10 cellular contexts compared by ENCODE assay signal in genomic region chr14:69133206-69134125, GRCh38. TPM values are rescaled to one million over a fixed set of nuclear protein-coding genes. Genes with fewer than 3 reads are reported as not detected.
DNase-seq lines count a peak whose midpoint lies in the region; ATAC-seq and TF ChIP-seq lines count a peak whose summit lies in the region.
"Had no signal": no experiment of that assay in that cellular context is flagged by ENCODE, and none has a peak within 500 bp of the region (broad histone marks: within the 10 kb centered on the region; RNA-seq: fewer than 3 reads in every experiment).

No MANE protein-coding gene starts in this region.

- peak; percentile 94 for ATAC-seq in body of pancreas
- ATAC-seq in GM18909 (IDR thresholded peaks at IDR 0.05; ENCODE audit: poor library complexity, unreplicated experiment) = no peak
- ATAC-seq in GM21381 (IDR thresholded peaks at IDR 0.05; ENCODE audit: unreplicated experiment) = no peak

- WGBS in body of pancreas, 2 donors = 5 to 12% methylated on average over 3 of the region's 3 CpGs
- WGBS in mesodermal cell (ENCODE audit: insufficient coverage in 2 of 2), 2 experiments = 83 to 100% methylated on average over 1 of the region's 3 CpGs

- DNase-seq in Caco-2 = peak in 1 of 2 experiments; percentile 6
- peak; percentile 25 for DNase-seq in MG63
- DNase-seq in body of pancreas = peak; percentile 44 to 73 (median 47)
- no peak for DNase-seq in T-helper 2 cell
- no peak for DNase-seq in HAP-1 (ENCODE audit: low spot score in 2 of 2)
- DNase-seq: glutamatergic neuron; stimulated activated CD8-positive, alpha-beta memory T cell treated with anti-CD3 and anti-CD28 coated beads, Interleukin-4, amount 100 ng/mL, for 48 hours had no signal

- peak overlapping the region in 3 of 4 donors; percentile 34 to 69 (median 58) for H3K27ac ChIP-seq in body of pancreas
- peak overlapping the region; percentile 64 for H3K27ac ChIP-seq in mesodermal cell (ENCODE audit: low read depth, low read length, severe bottlenecking)

- no peaks in the 10 kb centered on the region for H3K9me3 Mint-ChIP-seq in Caco-2 (ENCODE audit: unreplicated experiment)

- BruUV-seq in Caco-2 (replicated peaks; lab: Mats Ljungman, UMichigan) = no TSS peak

- H3K9me3 ChIP-seq in Caco-2 = no peaks in the 10 kb centered on the region
- H3K9me3 ChIP-seq in MG63 = no peaks in the 10 kb centered on the region
- H3K9me3 ChIP-seq in body of pancreas = no peaks in the 10 kb centered on the region
- H3K9me3 ChIP-seq in mesodermal cell (ENCODE audit: control insufficient read depth, low read length) = no peaks in the 10 kb centered on the region
- no peaks in the 10 kb centered on the region for H3K9me3 ChIP-seq in HAP-1

- CTCF ChIA-PET in Caco-2 (lab: Charles Lee) = interaction anchor here (1.1 kb wide), 1 partner anchor 26 kb away, joined by 3 read pairs; no protein-coding TSS in a partner anchor

- no peak overlapping the region for H3K4me3 Mint-ChIP-seq in Caco-2 (ENCODE audit: unreplicated experiment)

- no peaks in the 10 kb centered on the region for H3K36me3 Mint-ChIP-seq in Caco-2 (ENCODE audit: insufficient read depth, unreplicated experiment)

- H3K4me3 ChIP-seq in Caco-2 (ENCODE audit: low read depth, low read length) (no peak overlapping the region), MG63 (no peak overlapping the region), body of pancreas (no peak overlapping the region), mesodermal cell (ENCODE audit: extremely low read depth, insufficient read depth, low read length, poor library complexity, severe bottlenecking) (no peak overlapping the region), HAP-1 (no peak overlapping the region)

- no peak for TF ChIP-seq CTCF in Caco-2 (IDR thresholded peaks at IDR 0.05; ENCODE audit: insufficient read depth in 1 of 2, low read depth in 1 of 2, low read length in 1 of 2, severe bottlenecking in 1 of 2, unreplicated experiment in 1 of 2)
- TF ChIP-seq CTCF in body of pancreas (IDR thresholded peaks at IDR 0.05) = no peak

- H3K27ac Mint-ChIP-seq in Caco-2 (ENCODE audit: unreplicated experiment) = peak overlapping the region; percentile 51

- H3K36me3 ChIP-seq in Caco-2 (ENCODE audit: control insufficient read depth, insufficient read depth, low read length) = no peaks in the 10 kb centered on the region
- H3K36me3 ChIP-seq in MG63 = no peaks in the 10 kb centered on the region
- no peaks in the 10 kb centered on the region for H3K36me3 ChIP-seq in body of pancreas (replicated peaks in 1 of 2; ENCODE audit: insufficient read depth in 1 of 2, low read depth in 2 of 2)
- no peaks in the 10 kb centered on the region for H3K36me3 ChIP-seq in mesodermal cell (ENCODE audit: control insufficient read depth, insufficient read depth, low read length)
- no peaks in the 10 kb centered on the region for H3K36me3 ChIP-seq in HAP-1 (replicated peaks)

- in situ Hi-C loops in HAP-1 (cut with MboI; ENCODE audit: low sequenced_read_pairs) = no loop called here

- H3K27me3 ChIP-seq in Caco-2 (replicated peaks; ENCODE audit: control insufficient read depth, insufficient read depth, low read length) = no peaks in the 10 kb centered on the region
- H3K27me3 ChIP-seq in MG63 = no peaks in the 10 kb centered on the region
- no peaks in the 10 kb centered on the region for H3K27me3 ChIP-seq in body of pancreas
- no peaks in the 10 kb centered on the region for H3K27me3 ChIP-seq in HAP-1 (ENCODE audit: low read depth)

- intact Hi-C loops in Caco-2 (cut with micrococcal nuclease; ENCODE audit: unreplicated experiment) (no loop called here), body of pancreas (cut with DNase I) (no loop called here)

- H3K4me1 ChIP-seq in Caco-2 (no peaks in the 10 kb centered on the region; the same call in 1 of the 2 replicates), body of pancreas (peaks cover 48% of the 10 kb centered on the region), mesodermal cell (ENCODE audit: control insufficient read depth, insufficient read depth, low read length, poor library complexity, severe bottlenecking) (peaks cover 30% of the 10 kb centered on the region), HAP-1 (peaks cover 68% of the 10 kb centered on the region)

- no peak for TF ChIP-seq POLR2A in body of pancreas (IDR thresholded peaks at IDR 0.05)

- H3K27me3 Mint-ChIP-seq in Caco-2 (ENCODE audit: insufficient read depth, unreplicated experiment) = no peaks in the 10 kb centered on the region

- POLR2A ChIA-PET in Caco-2 (lab: Charles Lee) = no interaction called here

- H3K4me1 Mint-ChIP-seq in Caco-2 (ENCODE audit: low read depth, unreplicated experiment) = peaks cover 13% of the 10 kb centered on the region

RNA-seq across cellular contexts. Expression of gene DCAF5, which starts 19.5 kb away (rescaled TPM):
- total RNA-seq in Caco-2 (2022) (34.8 and 36.8 TPM in 2 replicates), body of pancreas (10 to 100 TPM; 20.5 to 25.4 TPM)
- total RNA-seq in MG63 (2014; rRNA removed; shearing (Covaris generic); ENCODE audit: low replicate concordance) = 7.3 and 7.6 TPM in 2 replicates
- polyA plus RNA-seq in mesodermal cell (2013, experiment 1 of 2) = 36.2 TPM
- polyA plus RNA-seq in mesodermal cell (2013, experiment 2 of 2) = 32.1 TPM

RNA-seq across cellular contexts. Expression of gene EXD2, which starts 57.8 kb away (rescaled TPM):
- total RNA-seq in Caco-2 (2022) = 22.5 and 23.9 TPM in 2 replicates
- 8.0 and 11.4 TPM in 2 replicates for total RNA-seq in MG63 (2014; rRNA removed; shearing (Covaris generic); ENCODE audit: low replicate concordance)
- total RNA-seq in body of pancreas = 10 to 100 TPM; 11.2 to 21.5 TPM
- 15.6 TPM for polyA plus RNA-seq in mesodermal cell (2013, experiment 1 of 2)
- 17.4 TPM for polyA plus RNA-seq in mesodermal cell (2013, experiment 2 of 2)

Comparison
In these comparisons a context has a peak if more than half of its experiments do, and no peak if none do; other contexts are left out.
1. DNase-seq: peak in MG63 (single experiment) and body of pancreas (4 of 4); none in T-helper 2 cell (0 of 5) and HAP-1 (0 of 2).